29 cellular contexts compared by ENCODE assay signal in the genomic region with DNA sequence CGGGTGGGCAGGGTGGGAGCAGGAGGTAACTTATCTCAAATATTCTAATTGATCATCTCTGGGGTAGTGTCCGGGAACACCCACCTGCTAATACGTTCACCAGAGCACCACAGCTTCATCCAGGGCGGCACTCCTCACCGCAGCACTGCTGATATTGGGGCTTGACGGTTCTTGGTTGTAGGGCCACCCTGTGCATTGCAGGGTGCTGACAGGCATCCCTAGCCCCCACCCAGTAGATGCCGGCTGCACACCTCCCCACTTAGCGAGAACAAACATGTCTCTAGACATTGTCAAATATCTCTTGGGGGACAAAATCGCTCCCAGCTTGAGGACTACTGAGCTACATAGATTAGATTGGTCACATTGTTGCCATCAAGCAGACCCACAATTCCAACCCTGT.
"Had no signal": no experiment of that assay in that cellular context is flagged by ENCODE, and none has a peak within 500 bp of the region (broad histone marks: within the 10 kb centered on the region; RNA-seq: fewer than 3 reads in every experiment).

No MANE protein-coding gene starts in this region.

- H3K9me3 ChIP-seq: ascending aorta had no signal

- DNase-seq: activated CD4-positive, alpha-beta memory T cell treated with anti-CD3 and anti-CD28 coated beads, Interleukin-2, amount 10 ng/mL, durations not matched to agents 7 days and 5 days; activated CD4-positive, alpha-beta T cell treated with anti-CD3 and anti-CD28 coated beads for 1 hour; activated CD4-positive, alpha-beta T cell treated with anti-CD3 and anti-CD28 coated beads for 36 hours; activated CD4-positive, alpha-beta T cell treated with anti-CD3 and anti-CD28 coated beads for 48 hours; activated CD4-positive, alpha-beta T cell treated with anti-CD3 and anti-CD28 coated beads, Interleukin-2, amount 10 ng/mL, durations not matched to agents 7 days and 5 days; activated CD4-positive, alpha-beta T cell treated with anti-CD3 and anti-CD28 coated beads, Interleukin-2, amount 50 U/mL, for 48 hours; activated CD4-positive, CD25-positive, alpha-beta regulatory T cell; activated CD8-positive, alpha-beta memory T cell treated with anti-CD3 and anti-CD28 coated beads for 24 hours; activated CD8-positive, alpha-beta memory T cell treated with anti-CD3 and anti-CD28 coated beads, Interleukin-2, amount 10 ng/mL, durations not matched to agents 7 days and 5 days; activated CD8-positive, alpha-beta memory T cell treated with anti-CD3 and anti-CD28 coated beads, Interleukin-2, amount 50 U/mL, for 48 hours; activated CD8-positive, alpha-beta T cell treated with anti-CD3 and anti-CD28 coated beads, Interleukin-2, amount 10 ng/mL, durations not matched to agents 7 days and 5 days; activated effector memory CD4-positive, alpha-beta T cell treated with Interleukin-2 at 50 U/mL for 16 hours; activated gamma-delta T cell; activated naive CD4-positive, alpha-beta T cell treated with anti-CD3 and anti-CD28 coated beads, Interleukin-2, amount 10 ng/mL, durations not matched to agents 7 days and 5 days; activated naive CD4-positive, alpha-beta T cell treated with Interleukin-2 at 50 U/mL for 16 hours; activated naive CD8-positive, alpha-beta T cell treated with anti-CD3 and anti-CD28 coated beads, Interleukin-2, amount 10 ng/mL, durations not matched to agents 7 days and 5 days; activated naive CD8-positive, alpha-beta T cell treated with anti-CD3 and anti-CD28 coated beads, Interleukin-2, amount 50 U/mL, for 24 hours; activated T-cell treated with anti-CD3 and anti-CD28 coated beads, Interleukin-2, amount 50 U/mL, for 24 hours; activated T-cell treated with anti-CD3 and anti-CD28 coated beads, Interleukin-2, amount 50 U/mL, for 48 hours; amygdala; anterior cingulate cortex; caudate nucleus; cerebellar nuclear complex; T-helper 1 cell; T-helper 2 cell; T-helper 9 cell; WERI-Rb-1 had no signal

- H3K36me3 ChIP-seq: ascending aorta, cardiac muscle cell, WERI-Rb-1 had no signal

- H3K4me3 ChIP-seq: ascending aorta, cardiac muscle cell had no signal

- H3K4me1 ChIP-seq: ascending aorta had no signal

- H3K27ac ChIP-seq: ascending aorta, cardiac muscle cell, WERI-Rb-1 had no signal

- H3K27me3 ChIP-seq: ascending aorta, cardiac muscle cell had no signal
